Comparison of ENCODE assay signal across 20 cellular contexts in the genomic region with DNA sequence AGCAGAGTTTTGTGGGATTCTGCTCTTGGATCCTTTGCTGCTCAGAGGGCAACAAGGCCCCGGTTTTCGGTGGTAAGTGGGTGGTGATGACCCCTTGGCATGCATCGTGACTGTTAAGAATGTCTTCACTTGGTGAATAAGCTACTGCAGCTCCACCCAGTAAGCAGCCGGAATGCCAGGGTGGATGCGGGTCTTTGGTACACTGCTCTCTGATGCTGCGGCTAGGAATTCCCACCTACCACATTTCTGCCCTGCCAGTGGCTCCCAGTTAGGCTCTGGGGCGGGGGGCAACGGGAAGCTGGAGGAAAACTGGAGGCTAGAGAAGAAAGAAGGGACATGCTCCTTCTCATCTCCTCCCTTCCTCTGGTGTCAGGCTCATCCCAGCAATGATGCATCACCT.
DNase-seq lines count a peak whose midpoint lies in the region; TF ChIP-seq lines count a peak whose summit lies in the region.
"Had no signal": no experiment of that assay in that cellular context is flagged by ENCODE, and none has a peak within 500 bp of the region (broad histone marks: within the 10 kb centered on the region; RNA-seq: fewer than 3 reads in every experiment).

No MANE protein-coding gene starts in this region.

- H3K4me1 Mint-ChIP-seq in activated CD4-positive, alpha-beta T cell treated with anti-CD3 and anti-CD28 coated beads, Interleukin-2, amount 10 ng/mL, durations not matched to agents 7 days and 5 days, result no peaks in the 10 kb centered on the region
- no peaks in the 10 kb centered on the region for H3K4me1 Mint-ChIP-seq in activated CD4-positive, alpha-beta T cell treated with anti-CD3 and anti-CD28 coated beads, Interleukin-2, amount 10 ng/mL, durations not matched to agents 24 days and 14 days

- H3K27me3 Mint-ChIP-seq in activated CD4-positive, alpha-beta T cell treated with anti-CD3 and anti-CD28 coated beads, Interleukin-2, amount 10 ng/mL, durations not matched to agents 7 days and 5 days, result peaks cover 4% of the 10 kb centered on the region
- H3K27me3 Mint-ChIP-seq in activated CD4-positive, alpha-beta T cell treated with anti-CD3 and anti-CD28 coated beads, Interleukin-2, amount 10 ng/mL, durations not matched to agents 24 days and 14 days, result peaks cover 6% of the 10 kb centered on the region

- no peak overlapping the region for H3K4me3 Mint-ChIP-seq in activated CD4-positive, alpha-beta T cell treated with anti-CD3 and anti-CD28 coated beads, Interleukin-2, amount 10 ng/mL, durations not matched to agents 7 days and 5 days
- no peak overlapping the region for H3K4me3 Mint-ChIP-seq in activated CD4-positive, alpha-beta T cell treated with anti-CD3 and anti-CD28 coated beads, Interleukin-2, amount 10 ng/mL, durations not matched to agents 24 days and 14 days
- H3K4me3 Mint-ChIP-seq: CD4-positive, alpha-beta T cell; GM23338 had no signal

- H3K27me3 ChIP-seq in sigmoid colon (no peaks in the 10 kb centered on the region), A673 (replicated peaks; ENCODE audit: insufficient read depth, low read depth, low read length, poor library complexity) (no peaks in the 10 kb centered on the region)
- H3K27me3 ChIP-seq: BE2C had no signal

- H3K36me3 Mint-ChIP-seq in activated CD4-positive, alpha-beta T cell treated with anti-CD3 and anti-CD28 coated beads, Interleukin-2, amount 10 ng/mL, durations not matched to agents 7 days and 5 days (ENCODE audit: low read depth), result no peaks in the 10 kb centered on the region
- H3K36me3 Mint-ChIP-seq in activated CD4-positive, alpha-beta T cell treated with anti-CD3 and anti-CD28 coated beads, Interleukin-2, amount 10 ng/mL, durations not matched to agents 24 days and 14 days (ENCODE audit: low read depth), result no peaks in the 10 kb centered on the region

- H3K9me3 ChIP-seq in sigmoid colon (no peaks in the 10 kb centered on the region), A673 (ENCODE audit: low read depth, low read length, poor library complexity, severe bottlenecking) (no peaks in the 10 kb centered on the region)
- H3K9me3 ChIP-seq: BE2C, Caco-2 had no signal

- POLR2A ChIA-PET in activated CD4-positive, alpha-beta T cell treated with anti-CD3 and anti-CD28 coated beads, Interleukin-2, amount 10 ng/mL, durations not matched to agents 7 days and 5 days (lab: Charles Lee), result no interaction called here
- POLR2A ChIA-PET in A673 (lab: Charles Lee; ENCODE audit: low non-redundant PET), result no interaction called here

- in situ Hi-C loops in GM13976 (cut with MboI; ENCODE audit: low sequenced_read_pairs, unreplicated experiment), result no loop called here

- TF ChIP-seq CTCF in GM13976 (IDR thresholded peaks at IDR 0.05; ENCODE audit: borderline replicate concordance, control extremely low read depth, extremely low read depth, insufficient read depth, missing control alignments) (no peak), sigmoid colon (IDR thresholded peaks at IDR 0.05) (no peak), A673 (conservative IDR thresholded peaks at IDR 0.05; ENCODE audit: low read depth, low read length) (no peak)

- H3K36me3 ChIP-seq in sigmoid colon (no peaks in the 10 kb centered on the region), A673 (ENCODE audit: insufficient read depth, low read length, poor library complexity, severe bottlenecking) (no peaks in the 10 kb centered on the region)
- H3K36me3 ChIP-seq: BE2C had no signal

- intact Hi-C loops in activated CD4-positive, alpha-beta T cell treated with anti-CD3 and anti-CD28 coated beads, Interleukin-2, amount 10 ng/mL, durations not matched to agents 24 days and 14 days (cut with micrococcal nuclease), result no loop called here
- intact Hi-C loops in sigmoid colon (cut with DNase I), result no loop called here
- intact Hi-C loops in A673 (cut with micrococcal nuclease; ENCODE audit: unreplicated experiment), result no loop called here

- H3K27ac ChIP-seq in sigmoid colon (peak overlapping the region in 3 of 4 donors; percentile 70 to 78 (median 72)), A673 (ENCODE audit: low read depth, low read length, poor library complexity, severe bottlenecking) (no peak overlapping the region)
- H3K27ac ChIP-seq: 22Rv1 had no signal

- peak; percentile 1 for DNase-seq in activated CD4-positive, alpha-beta T cell treated with anti-CD3 and anti-CD28 coated beads, Interleukin-2, amount 10 ng/mL, durations not matched to agents 7 days and 5 days
- no peak for DNase-seq in activated CD4-positive, alpha-beta T cell treated with anti-CD3 and anti-CD28 coated beads, Interleukin-2, amount 10 ng/mL, durations not matched to agents 24 days and 14 days
- DNase-seq in GM13976 (ENCODE audit: low spot score) (peak; percentile 1), mucosa of gallbladder (ENCODE audit: low spot score) (peak; percentile 2), sigmoid colon (no peak), A673 (ENCODE audit: low spot score) (no peak), DMS 273 (lab: John Stamatoyannopoulos, UW; ENCODE audit: unreplicated experiment) (no peak)
- DNase-seq in activated CD4-positive, alpha-beta T cell treated with anti-CD3 and anti-CD28 coated beads for 1 hour, result no peak
- DNase-seq: BE2C; Caco-2; CD4-positive, alpha-beta T cell; DMS153; GF-D8; MM.1S; NCI-H1092; NCI-H1436 treated with DMSO at 0.1 percent for 48 hours; NCI-H2029; NCI-H446 had no signal

- H3K9me3 Mint-ChIP-seq in activated CD4-positive, alpha-beta T cell treated with anti-CD3 and anti-CD28 coated beads, Interleukin-2, amount 10 ng/mL, durations not matched to agents 7 days and 5 days, result no peaks in the 10 kb centered on the region
- no peaks in the 10 kb centered on the region for H3K9me3 Mint-ChIP-seq in activated CD4-positive, alpha-beta T cell treated with anti-CD3 and anti-CD28 coated beads, Interleukin-2, amount 10 ng/mL, durations not matched to agents 24 days and 14 days
- H3K9me3 Mint-ChIP-seq: CD4-positive, alpha-beta T cell; GM23338 had no signal

- no peak overlapping the region for H3K27ac Mint-ChIP-seq in activated CD4-positive, alpha-beta T cell treated with anti-CD3 and anti-CD28 coated beads, Interleukin-2, amount 10 ng/mL, durations not matched to agents 7 days and 5 days
- no peak overlapping the region for H3K27ac Mint-ChIP-seq in activated CD4-positive, alpha-beta T cell treated with anti-CD3 and anti-CD28 coated beads, Interleukin-2, amount 10 ng/mL, durations not matched to agents 24 days and 14 days
- H3K27ac Mint-ChIP-seq: CD4-positive, alpha-beta T cell; GM23338 had no signal

- 93 to 95% methylated on average over 8 of the region's 8 CpGs for WGBS in sigmoid colon, 2 donors

- H3K4me1 ChIP-seq in sigmoid colon, result peaks cover 0 to 31% (median 17%) of the 10 kb centered on the region in 4 donors
- no peaks in the 10 kb centered on the region for H3K4me1 ChIP-seq in A673 (ENCODE audit: insufficient read depth, low read length, poor library complexity, severe bottlenecking)
- H3K4me1 ChIP-seq: Caco-2 had no signal

- TF ChIP-seq EP300 in sigmoid colon (IDR thresholded peaks at IDR 0.05), result no peak

- no peak for TF ChIP-seq POLR2A in sigmoid colon (IDR thresholded peaks at IDR 0.05)

- H3K4me3 ChIP-seq in sigmoid colon (no peak overlapping the region), A673 (ENCODE audit: low read depth, low read length, poor library complexity, severe bottlenecking) (no peak overlapping the region)
- H3K4me3 ChIP-seq: GM23338 had no signal

- no TSS peak for BruUV-seq in A673 (replicated peaks; lab: Mats Ljungman, UMichigan)

- CTCF ChIA-PET in activated CD4-positive, alpha-beta T cell treated with anti-CD3 and anti-CD28 coated beads, Interleukin-2, amount 10 ng/mL, durations not matched to agents 7 days and 5 days (lab: Charles Lee), result interaction anchor here (0.9 kb wide), 1 partner anchor 14 kb away, joined by 3 read pairs; no protein-coding TSS in a partner anchor
- CTCF ChIA-PET in A673 (lab: Charles Lee), result no interaction called here

Comparison
In these comparisons a context has a peak if more than half of its experiments do, and no peak if none do; other contexts are left out.
1. DNase-seq: peak in activated CD4-positive, alpha-beta T cell treated with anti-CD3 and anti-CD28 coated beads, Interleukin-2, amount 10 ng/mL, durations not matched to agents 7 days and 5 days (single experiment), GM13976 (single experiment) and mucosa of gallbladder (single experiment); none in activated CD4-positive, alpha-beta T cell treated with anti-CD3 and anti-CD28 coated beads, Interleukin-2, amount 10 ng/mL, durations not matched to agents 24 days and 14 days (single experiment), sigmoid colon (single experiment), A673 (single experiment), DMS 273 (single experiment) and activated CD4-positive, alpha-beta T cell treated with anti-CD3 and anti-CD28 coated beads for 1 hour (single experiment).